ENCODE assay signal across 2 cellular contexts in the genomic region with DNA sequence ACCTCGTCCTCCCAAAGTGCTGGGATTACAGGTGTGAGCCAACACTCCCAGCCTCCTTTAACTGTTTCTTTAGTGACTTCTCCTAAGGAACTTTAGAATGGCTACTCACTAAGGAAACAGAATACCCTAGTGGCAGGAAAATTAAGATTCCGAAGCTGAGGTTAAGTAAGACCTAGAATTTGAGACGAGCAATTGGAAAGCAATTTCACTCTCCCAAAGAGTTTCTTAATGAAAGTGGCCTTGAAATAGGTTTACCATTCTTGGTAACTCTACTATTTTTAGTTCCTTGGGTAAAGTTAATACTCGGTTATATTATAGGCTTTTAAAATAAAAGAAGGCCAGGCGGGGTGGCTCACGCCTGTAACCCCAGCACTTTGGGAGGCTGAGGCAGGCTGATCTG.
TF ChIP-seq lines count a peak whose summit lies in the region.

No MANE protein-coding gene starts in this region.

TF ChIP-seq in GM23338, 12 proteins besides CTCF, POLR2A, EP300 and RAD21:
- TF ChIP-seq, protein P1, sequence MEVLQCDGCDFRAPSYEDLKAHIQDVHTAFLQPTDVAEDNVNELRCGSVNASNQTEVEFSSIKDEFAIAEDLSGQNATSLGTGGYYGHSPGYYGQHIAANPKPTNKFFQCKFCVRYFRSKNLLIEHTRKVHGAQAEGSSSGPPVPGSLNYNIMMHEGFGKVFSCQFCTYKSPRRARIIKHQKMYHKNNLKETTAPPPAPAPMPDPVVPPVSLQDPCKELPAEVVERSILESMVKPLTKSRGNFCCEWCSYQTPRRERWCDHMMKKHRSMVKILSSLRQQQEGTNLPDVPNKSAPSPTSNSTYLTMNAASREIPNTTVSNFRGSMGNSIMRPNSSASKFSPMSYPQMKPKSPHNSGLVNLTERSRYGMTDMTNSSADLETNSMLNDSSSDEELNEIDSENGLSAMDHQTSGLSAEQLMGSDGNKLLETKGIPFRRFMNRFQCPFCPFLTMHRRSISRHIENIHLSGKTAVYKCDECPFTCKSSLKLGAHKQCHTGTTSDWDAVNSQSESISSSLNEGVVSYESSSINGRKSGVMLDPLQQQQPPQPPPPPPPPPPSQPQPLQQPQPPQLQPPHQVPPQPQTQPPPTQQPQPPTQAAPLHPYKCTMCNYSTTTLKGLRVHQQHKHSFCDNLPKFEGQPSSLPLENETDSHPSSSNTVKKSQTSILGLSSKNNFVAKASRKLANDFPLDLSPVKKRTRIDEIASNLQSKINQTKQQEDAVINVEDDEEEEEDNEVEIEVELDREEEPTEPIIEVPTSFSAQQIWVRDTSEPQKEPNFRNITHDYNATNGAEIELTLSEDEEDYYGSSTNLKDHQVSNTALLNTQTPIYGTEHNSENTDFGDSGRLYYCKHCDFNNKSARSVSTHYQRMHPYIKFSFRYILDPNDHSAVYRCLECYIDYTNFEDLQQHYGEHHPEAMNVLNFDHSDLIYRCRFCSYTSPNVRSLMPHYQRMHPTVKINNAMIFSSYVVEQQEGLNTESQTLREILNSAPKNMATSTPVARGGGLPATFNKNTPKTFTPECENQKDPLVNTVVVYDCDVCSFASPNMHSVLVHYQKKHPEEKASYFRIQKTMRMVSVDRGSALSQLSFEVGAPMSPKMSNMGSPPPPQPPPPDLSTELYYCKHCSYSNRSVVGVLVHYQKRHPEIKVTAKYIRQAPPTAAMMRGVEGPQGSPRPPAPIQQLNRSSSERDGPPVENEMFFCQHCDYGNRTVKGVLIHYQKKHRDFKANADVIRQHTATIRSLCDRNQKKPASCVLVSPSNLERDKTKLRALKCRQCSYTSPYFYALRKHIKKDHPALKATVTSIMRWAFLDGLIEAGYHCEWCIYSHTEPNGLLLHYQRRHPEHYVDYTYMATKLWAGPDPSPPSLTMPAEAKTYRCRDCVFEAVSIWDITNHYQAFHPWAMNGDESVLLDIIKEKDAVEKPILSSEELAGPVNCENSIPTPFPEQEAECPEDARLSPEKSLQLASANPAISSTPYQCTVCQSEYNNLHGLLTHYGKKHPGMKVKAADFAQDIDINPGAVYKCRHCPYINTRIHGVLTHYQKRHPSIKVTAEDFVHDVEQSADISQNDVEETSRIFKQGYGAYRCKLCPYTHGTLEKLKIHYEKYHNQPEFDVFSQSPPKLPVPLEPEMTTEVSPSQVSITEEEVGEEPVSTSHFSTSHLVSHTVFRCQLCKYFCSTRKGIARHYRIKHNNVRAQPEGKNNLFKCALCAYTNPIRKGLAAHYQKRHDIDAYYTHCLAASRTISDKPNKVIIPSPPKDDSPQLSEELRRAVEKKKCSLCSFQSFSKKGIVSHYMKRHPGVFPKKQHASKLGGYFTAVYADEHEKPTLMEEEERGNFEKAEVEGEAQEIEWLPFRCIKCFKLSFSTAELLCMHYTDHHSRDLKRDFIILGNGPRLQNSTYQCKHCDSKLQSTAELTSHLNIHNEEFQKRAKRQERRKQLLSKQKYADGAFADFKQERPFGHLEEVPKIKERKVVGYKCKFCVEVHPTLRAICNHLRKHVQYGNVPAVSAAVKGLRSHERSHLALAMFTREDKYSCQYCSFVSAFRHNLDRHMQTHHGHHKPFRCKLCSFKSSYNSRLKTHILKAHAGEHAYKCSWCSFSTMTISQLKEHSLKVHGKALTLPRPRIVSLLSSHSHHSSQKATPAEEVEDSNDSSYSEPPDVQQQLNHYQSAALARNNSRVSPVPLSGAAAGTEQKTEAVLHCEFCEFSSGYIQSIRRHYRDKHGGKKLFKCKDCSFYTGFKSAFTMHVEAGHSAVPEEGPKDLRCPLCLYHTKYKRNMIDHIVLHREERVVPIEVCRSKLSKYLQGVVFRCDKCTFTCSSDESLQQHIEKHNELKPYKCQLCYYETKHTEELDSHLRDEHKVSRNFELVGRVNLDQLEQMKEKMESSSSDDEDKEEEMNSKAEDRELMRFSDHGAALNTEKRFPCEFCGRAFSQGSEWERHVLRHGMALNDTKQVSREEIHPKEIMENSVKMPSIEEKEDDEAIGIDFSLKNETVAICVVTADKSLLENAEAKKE (CRISPR knock-in tag; IDR thresholded peaks at IDR 0.05): no peak
- TF ChIP-seq ZNF114 (CRISPR knock-in tag; IDR thresholded peaks at IDR 0.05) (no peak), POLR2AphosphoS5 (IDR thresholded peaks at IDR 0.05; ENCODE audit: low read depth) (no peak), ZNF331 (CRISPR knock-in tag; IDR thresholded peaks at IDR 0.05; ENCODE audit: low read depth) (no peak), NANOG (IDR thresholded peaks at IDR 0.05; ENCODE audit: borderline replicate concordance) (no peak), EZH2phosphoT487 (IDR thresholded peaks at IDR 0.05; ENCODE audit: unreplicated experiment) (no peak), JUNB (IDR thresholded peaks at IDR 0.05; ENCODE audit: unreplicated experiment) (no peak)
TF ChIP-seq in GM23338: peak in this region for 0.

TF ChIP-seq in GM12878, 131 proteins besides CTCF, POLR2A, EP300 and RAD21:
- TF ChIP-seq MEF2A (IDR thresholded peaks at IDR 0.05; ENCODE audit: insufficient read depth, low read depth, low read length): no peak
TF ChIP-seq in GM12878: peak in this region for 0.
